ENCODE assay signal across 22 cellular contexts in the genomic region with DNA sequence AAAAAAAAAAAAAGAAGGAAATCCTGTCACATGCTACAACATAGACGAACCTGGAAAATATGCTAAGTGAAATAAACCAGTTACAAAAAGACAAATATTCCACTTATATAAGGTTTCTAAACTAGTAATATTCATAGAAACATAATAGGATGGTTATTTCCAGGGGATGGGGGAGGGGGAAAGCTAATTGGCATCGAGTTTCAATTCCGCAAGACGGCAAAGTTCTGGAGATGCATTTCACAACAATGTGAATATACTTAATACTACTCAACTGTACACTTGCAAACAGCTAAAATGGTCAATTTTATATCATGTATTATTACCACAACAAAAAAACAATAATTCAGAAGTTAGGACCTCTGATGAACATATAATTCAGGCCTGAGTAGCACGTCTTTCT. TPM values are rescaled to one million over a fixed set of nuclear protein-coding genes. Genes with fewer than 3 reads are reported as not detected.
"Had no signal": no experiment of that assay in that cellular context is flagged by ENCODE, and none has a peak within 500 bp of the region (broad histone marks: within the 10 kb centered on the region; RNA-seq: fewer than 3 reads in every experiment).

No MANE protein-coding gene starts in this region.

- ATAC-seq: foreskin keratinocyte; heart left ventricle; left colon; left ventricle myocardium superior; natural killer cell treated with Interleukin-12 subunit alpha and Interleukin-12 subunit beta and Interleukin-15 and Interleukin-18, amount 100 ng/mL, for 72 hours had no signal

- H3K27ac ChIP-seq: foreskin keratinocyte, neural progenitor cell, ovary, right atrium auricular region, sigmoid colon, stomach had no signal

- H2AFZ ChIP-seq: neural progenitor cell had no signal

- DNase-seq: foreskin keratinocyte; heart left ventricle; hippocampal formation; left colon; left ventricle myocardium superior; mesenchymal stem cell; midbrain; nucleus accumbens; ovary; sigmoid colon; stimulated activated CD4-positive, alpha-beta T cell treated with anti-CD3 and anti-CD28 coated beads, Interleukin-2, amount 100 ng/mL, for 24 hours; stimulated activated CD4-positive, alpha-beta T cell treated with anti-CD3 and anti-CD28 coated beads, Interleukin-4, amount 100 ng/mL, for 4 hours; stimulated activated naive CD4-positive, alpha-beta T cell; stomach; substantia nigra; trophoblast cell had no signal

- H3K9ac ChIP-seq: neural progenitor cell had no signal

- H3K4me2 ChIP-seq: neural progenitor cell had no signal

- H3K36me3 Mint-ChIP-seq: natural killer cell treated with Interleukin-12 subunit alpha and Interleukin-12 subunit beta and Interleukin-15 and Interleukin-18, amount 100 ng/mL, for 72 hours; neural progenitor cell had no signal

- H3K27me3 Mint-ChIP-seq: natural killer cell treated with Interleukin-12 subunit alpha and Interleukin-12 subunit beta and Interleukin-15 and Interleukin-18, amount 100 ng/mL, for 72 hours had no signal

- H3K36me3 ChIP-seq: neural progenitor cell, ovary had no signal

- H3K9me3 ChIP-seq: heart left ventricle, ovary, right atrium auricular region, sigmoid colon, stomach had no signal

- H3K27me3 ChIP-seq: foreskin keratinocyte, heart left ventricle, neural progenitor cell, ovary, right atrium auricular region, sigmoid colon, stomach had no signal

- H3K4me1 ChIP-seq: foreskin keratinocyte, neural progenitor cell, right atrium auricular region, sigmoid colon had no signal

- H3K4me3 Mint-ChIP-seq: natural killer cell treated with Interleukin-12 subunit alpha and Interleukin-12 subunit beta and Interleukin-15 and Interleukin-18, amount 100 ng/mL, for 72 hours; neural progenitor cell had no signal

- H3K9me3 Mint-ChIP-seq: natural killer cell treated with Interleukin-12 subunit alpha and Interleukin-12 subunit beta and Interleukin-15 and Interleukin-18, amount 100 ng/mL, for 72 hours; neural progenitor cell had no signal

- H3K27ac Mint-ChIP-seq: natural killer cell treated with Interleukin-12 subunit alpha and Interleukin-12 subunit beta and Interleukin-15 and Interleukin-18, amount 100 ng/mL, for 72 hours; neural progenitor cell had no signal

- H3K4me3 ChIP-seq: heart left ventricle, lung, neural progenitor cell, ovary, right atrium auricular region, sigmoid colon, skin epidermis, stomach had no signal

RNA-seq across cellular contexts. Expression of a gene that starts 37.9 kb away (rescaled TPM):
- total RNA-seq: epithelial cell of proximal tubule, foreskin keratinocyte had no signal
- polyA plus RNA-seq: foreskin keratinocyte had no signal

RNA-seq across cellular contexts. Expression of a gene that starts 43.1 kb away (rescaled TPM):
- total RNA-seq: foreskin keratinocyte had no signal
- polyA plus RNA-seq: foreskin keratinocyte had no signal
